ENCODE assay signal across 8 cellular contexts in the genomic region with DNA sequence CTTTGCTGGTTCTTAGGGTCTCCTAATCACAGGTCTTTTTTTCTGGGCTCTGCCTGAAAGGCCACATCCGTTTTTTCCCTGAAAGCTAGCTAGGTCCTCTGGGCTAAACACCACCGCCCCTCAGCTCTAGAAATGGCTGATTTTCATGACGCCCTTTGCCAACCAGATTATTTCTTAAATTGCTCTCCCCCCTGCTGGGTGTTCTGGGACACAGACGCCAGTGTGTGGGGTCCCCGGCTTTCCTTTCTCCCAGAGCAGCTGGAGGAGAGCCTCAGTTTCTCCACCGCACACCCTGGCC. TPM values are rescaled to one million over a fixed set of nuclear protein-coding genes. Genes with fewer than 3 reads are reported as not detected.
DNase-seq lines count a peak whose midpoint lies in the region; ATAC-seq lines count a peak whose summit lies in the region.

No MANE protein-coding gene starts in this region.

- peaks cover 2% of the 10 kb centered on the region for H3K36me3 Mint-ChIP-seq in activated naive CD8-positive, alpha-beta T cell treated with anti-CD3 and anti-CD28 coated beads for 36 hours
- H3K36me3 Mint-ChIP-seq in immature natural killer cell: no peaks in the 10 kb centered on the region

- H3K27ac ChIP-seq in substantia nigra (ENCODE audit: low read depth, low read length, poor library complexity, severe bottlenecking): peak overlapping the region; percentile 96

- H3K4me1 Mint-ChIP-seq in activated naive CD8-positive, alpha-beta T cell treated with anti-CD3 and anti-CD28 coated beads for 36 hours: peaks cover 63% of the 10 kb centered on the region
- peaks cover 35 to 38% of the 10 kb centered on the region in 2 donors for H3K4me1 Mint-ChIP-seq in immature natural killer cell

- H3K9me3 Mint-ChIP-seq in activated naive CD8-positive, alpha-beta T cell treated with anti-CD3 and anti-CD28 coated beads for 36 hours: no peaks in the 10 kb centered on the region
- H3K9me3 Mint-ChIP-seq in immature natural killer cell: no peaks in the 10 kb centered on the region

- H3K4me3 Mint-ChIP-seq in activated naive CD8-positive, alpha-beta T cell treated with anti-CD3 and anti-CD28 coated beads for 36 hours: peak overlapping the region; percentile 62
- peak overlapping the region in 3 of 5 donors; percentile 48 to 55 (median 49) for H3K4me3 Mint-ChIP-seq in immature natural killer cell

- ATAC-seq in HG03439 (IDR thresholded peaks at IDR 0.05; ENCODE audit: unreplicated experiment): no peak
- no peak for ATAC-seq in GM21381 (IDR thresholded peaks at IDR 0.05; ENCODE audit: unreplicated experiment)

- DNase-seq in NCI-H2171 treated with DMSO at 0.1 percent for 48 hours (lab: John Stamatoyannopoulos, UW): peak; percentile 28
- no peak for DNase-seq in NCI-H2171 (lab: John Stamatoyannopoulos, UW)
- no peak for DNase-seq in activated naive CD8-positive, alpha-beta T cell treated with anti-CD3 and anti-CD28 coated beads for 36 hours
- no peak for DNase-seq in immature natural killer cell
- peak in 6 of 49 donors; percentile 32 to 69 (median 41) for DNase-seq in substantia nigra (lab: John Stamatoyannopoulos, UW)
- DNase-seq in AG08396 (ENCODE audit: low spot score): no peak

- no peaks in the 10 kb centered on the region for H3K27me3 Mint-ChIP-seq in activated naive CD8-positive, alpha-beta T cell treated with anti-CD3 and anti-CD28 coated beads for 36 hours
- peaks cover 4 to 5% (median 5%) of the 10 kb centered on the region in 3 donors for H3K27me3 Mint-ChIP-seq in immature natural killer cell (ENCODE audit: low read depth in 3 of 3)

- H3K27ac Mint-ChIP-seq in activated naive CD8-positive, alpha-beta T cell treated with anti-CD3 and anti-CD28 coated beads for 36 hours: peak overlapping the region; percentile 60
- H3K27ac Mint-ChIP-seq in immature natural killer cell: peak overlapping the region in 1 of 6 donors; percentile 61

RNA-seq across cellular contexts. Expression of a gene that starts 45.3 kb away (rescaled TPM):
- 10 to 100 TPM; 13.2 to 13.8 TPM for total RNA-seq in activated naive CD8-positive, alpha-beta T cell treated with anti-CD3 and anti-CD28 coated beads for 36 hours
- polyA plus RNA-seq in immature natural killer cell: 10 to 100 TPM; 17.3 to 23.8 (median 19.3) TPM

RNA-seq across cellular contexts. Expression of a gene that starts 49.6 kb away (rescaled TPM):
- total RNA-seq in activated naive CD8-positive, alpha-beta T cell treated with anti-CD3 and anti-CD28 coated beads for 36 hours: 10 to 100 TPM; 91.4 to 94.3 TPM
- 10 to 100 TPM; 30.6 to 51.8 (median 36.5) TPM for polyA plus RNA-seq in immature natural killer cell
